Comparison of ENCODE assay signal across 1 cellular context in the genomic region with DNA sequence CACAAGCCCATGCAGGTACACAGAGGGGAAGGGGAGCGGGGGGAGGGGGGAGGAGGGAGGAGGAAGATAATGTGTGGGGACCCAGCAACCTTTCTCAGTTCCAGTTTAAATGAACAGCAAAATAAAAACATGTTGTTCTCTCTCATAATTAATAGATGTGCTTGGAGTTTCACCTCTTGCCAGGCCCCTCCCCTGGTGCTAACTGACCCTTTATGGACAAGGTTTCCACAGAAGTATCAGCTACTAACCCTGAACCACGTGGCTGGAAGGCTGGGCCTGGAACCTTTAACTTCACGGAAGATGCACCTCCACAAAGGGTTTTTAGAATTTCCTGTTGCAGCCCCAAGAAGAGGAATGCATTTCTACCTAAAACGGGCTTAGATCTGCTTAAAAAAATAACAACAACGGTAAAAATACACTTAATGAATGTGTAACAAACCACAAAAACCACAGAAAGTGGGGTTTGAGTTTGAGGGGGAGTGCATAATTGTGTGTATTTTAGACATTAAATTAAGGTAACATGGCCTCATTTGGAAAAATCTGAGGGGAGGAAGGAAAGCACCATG.
A peak's percentile ranks its signal among the peaks of the same experiment; 100 is the strongest.
TF ChIP-seq lines count a peak whose summit lies in the region.

No MANE protein-coding gene starts in this region.

TF ChIP-seq in GM12878, 131 proteins besides CTCF, POLR2A, EP300 and RAD21 (continued from another document):
- TF ChIP-seq SKIL (IDR thresholded peaks at IDR 0.05; ENCODE audit: low read depth, poor library complexity, severe bottlenecking) (no peak), ZNF687 (IDR thresholded peaks at IDR 0.05) (no peak), SUPT20H (IDR thresholded peaks at IDR 0.05; ENCODE audit: borderline replicate concordance, control insufficient read depth, low read depth, low read length) (no peak), YBX1 (IDR thresholded peaks at IDR 0.05) (no peak), RELA (IDR thresholded peaks at IDR 0.05; ENCODE audit: borderline replicate concordance, partially characterized antibody) (no peak), CHD2 (IDR thresholded peaks at IDR 0.05; ENCODE audit: borderline replicate concordance, low read depth, low read length) (no peak), MEF2B (IDR thresholded peaks at IDR 0.05; ENCODE audit: partially characterized antibody, poor library complexity, severe bottlenecking) (peak; percentile 47), RAD51 (IDR thresholded peaks at IDR 0.05) (peak; percentile 28; the same call in 1 of the 2 replicates), HDAC2 (IDR thresholded peaks at IDR 0.05) (no peak), IRF3 (IDR thresholded peaks at IDR 0.05) (no peak), EED (IDR thresholded peaks at IDR 0.05; ENCODE audit: low read depth) (no peak), HCFC1 (IDR thresholded peaks at IDR 0.05; ENCODE audit: low read length) (no peak), ELK1 (IDR thresholded peaks at IDR 0.05; ENCODE audit: low read depth, low read length) (no peak), E2F4 (IDR thresholded peaks at IDR 0.05; ENCODE audit: low read depth, low read length) (no peak), WRNIP1 (IDR thresholded peaks at IDR 0.05; ENCODE audit: borderline replicate concordance, low read depth, low read length) (no peak), SMAD1 (IDR thresholded peaks at IDR 0.05; ENCODE audit: low read depth, partially characterized antibody) (no peak), ZBED1 (IDR thresholded peaks at IDR 0.05; ENCODE audit: borderline replicate concordance) (no peak), PRDM15 (CRISPR knock-in tag; IDR thresholded peaks at IDR 0.05) (no peak), NR2C1 (IDR thresholded peaks at IDR 0.05) (no peak), FOXM1 (IDR thresholded peaks at IDR 0.05; ENCODE audit: low read depth, low read length) (no peak), TCF7 (IDR thresholded peaks at IDR 0.05; ENCODE audit: borderline replicate concordance) (no peak), E4F1 (IDR thresholded peaks at IDR 0.05; ENCODE audit: borderline replicate concordance, partially characterized antibody) (no peak), IKZF2 (IDR thresholded peaks at IDR 0.05) (peak in 1 of 2 experiments; percentile 57; a peak in 3 of 4 replicates), KAT2A (conservative IDR thresholded peaks at IDR 0.05; ENCODE audit: control insufficient read depth, low read depth, low read length) (no peak), BMI1 (IDR thresholded peaks at IDR 0.05; ENCODE audit: borderline replicate concordance) (no peak)
- TF ChIP-seq, protein P1, sequence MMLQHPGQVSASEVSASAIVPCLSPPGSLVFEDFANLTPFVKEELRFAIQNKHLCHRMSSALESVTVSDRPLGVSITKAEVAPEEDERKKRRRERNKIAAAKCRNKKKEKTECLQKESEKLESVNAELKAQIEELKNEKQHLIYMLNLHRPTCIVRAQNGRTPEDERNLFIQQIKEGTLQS (IDR thresholded peaks at IDR 0.05; ENCODE audit: borderline replicate concordance, extremely low read depth, low read depth, low read length): no peak
- TF ChIP-seq, protein P2, sequence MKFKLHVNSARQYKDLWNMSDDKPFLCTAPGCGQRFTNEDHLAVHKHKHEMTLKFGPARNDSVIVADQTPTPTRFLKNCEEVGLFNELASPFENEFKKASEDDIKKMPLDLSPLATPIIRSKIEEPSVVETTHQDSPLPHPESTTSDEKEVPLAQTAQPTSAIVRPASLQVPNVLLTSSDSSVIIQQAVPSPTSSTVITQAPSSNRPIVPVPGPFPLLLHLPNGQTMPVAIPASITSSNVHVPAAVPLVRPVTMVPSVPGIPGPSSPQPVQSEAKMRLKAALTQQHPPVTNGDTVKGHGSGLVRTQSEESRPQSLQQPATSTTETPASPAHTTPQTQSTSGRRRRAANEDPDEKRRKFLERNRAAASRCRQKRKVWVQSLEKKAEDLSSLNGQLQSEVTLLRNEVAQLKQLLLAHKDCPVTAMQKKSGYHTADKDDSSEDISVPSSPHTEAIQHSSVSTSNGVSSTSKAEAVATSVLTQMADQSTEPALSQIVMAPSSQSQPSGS (IDR thresholded peaks at IDR 0.05; ENCODE audit: low read length): no peak
- TF ChIP-seq, protein P3, sequence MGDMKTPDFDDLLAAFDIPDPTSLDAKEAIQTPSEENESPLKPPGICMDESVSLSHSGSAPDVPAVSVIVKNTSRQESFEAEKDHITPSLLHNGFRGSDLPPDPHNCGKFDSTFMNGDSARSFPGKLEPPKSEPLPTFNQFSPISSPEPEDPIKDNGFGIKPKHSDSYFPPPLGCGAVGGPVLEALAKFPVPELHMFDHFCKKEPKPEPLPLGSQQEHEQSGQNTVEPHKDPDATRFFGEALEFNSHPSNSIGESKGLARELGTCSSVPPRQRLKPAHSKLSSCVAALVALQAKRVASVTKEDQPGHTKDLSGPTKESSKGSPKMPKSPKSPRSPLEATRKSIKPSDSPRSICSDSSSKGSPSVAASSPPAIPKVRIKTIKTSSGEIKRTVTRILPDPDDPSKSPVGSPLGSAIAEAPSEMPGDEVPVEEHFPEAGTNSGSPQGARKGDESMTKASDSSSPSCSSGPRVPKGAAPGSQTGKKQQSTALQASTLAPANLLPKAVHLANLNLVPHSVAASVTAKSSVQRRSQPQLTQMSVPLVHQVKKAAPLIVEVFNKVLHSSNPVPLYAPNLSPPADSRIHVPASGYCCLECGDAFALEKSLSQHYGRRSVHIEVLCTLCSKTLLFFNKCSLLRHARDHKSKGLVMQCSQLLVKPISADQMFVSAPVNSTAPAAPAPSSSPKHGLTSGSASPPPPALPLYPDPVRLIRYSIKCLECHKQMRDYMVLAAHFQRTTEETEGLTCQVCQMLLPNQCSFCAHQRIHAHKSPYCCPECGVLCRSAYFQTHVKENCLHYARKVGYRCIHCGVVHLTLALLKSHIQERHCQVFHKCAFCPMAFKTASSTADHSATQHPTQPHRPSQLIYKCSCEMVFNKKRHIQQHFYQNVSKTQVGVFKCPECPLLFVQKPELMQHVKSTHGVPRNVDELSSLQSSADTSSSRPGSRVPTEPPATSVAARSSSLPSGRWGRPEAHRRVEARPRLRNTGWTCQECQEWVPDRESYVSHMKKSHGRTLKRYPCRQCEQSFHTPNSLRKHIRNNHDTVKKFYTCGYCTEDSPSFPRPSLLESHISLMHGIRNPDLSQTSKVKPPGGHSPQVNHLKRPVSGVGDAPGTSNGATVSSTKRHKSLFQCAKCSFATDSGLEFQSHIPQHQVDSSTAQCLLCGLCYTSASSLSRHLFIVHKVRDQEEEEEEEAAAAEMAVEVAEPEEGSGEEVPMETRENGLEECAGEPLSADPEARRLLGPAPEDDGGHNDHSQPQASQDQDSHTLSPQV (IDR thresholded peaks at IDR 0.05): no peak
